ENCODE assay signal across 8 cellular contexts in genomic region chr15:63156708-63157065, GRCh38. TPM values are rescaled to one million over a fixed set of nuclear protein-coding genes. Genes with fewer than 3 reads are reported as not detected.
DNase-seq lines count a peak whose midpoint lies in the region; ATAC-seq and TF ChIP-seq lines count a peak whose summit lies in the region.

No MANE protein-coding gene starts in this region.

- peaks cover 24% of the 10 kb centered on the region for H3K4me1 Mint-ChIP-seq in activated T-cell treated with anti-CD3 and anti-CD28 coated beads, Interleukin-2, amount 50 U/mL, for 24 hours (ENCODE audit: low read depth)
- peaks cover 21% of the 10 kb centered on the region for H3K4me1 Mint-ChIP-seq in activated naive CD8-positive, alpha-beta T cell treated with anti-CD3 and anti-CD28 coated beads for 36 hours

- TF ChIP-seq CTCF in NB4 (IDR thresholded peaks at IDR 0.05; ENCODE audit: low read depth, low read length) (no peak), neutrophil (IDR thresholded peaks at IDR 0.05) (no peak)

- peak; percentile 35 for DNase-seq in activated T-cell treated with anti-CD3 and anti-CD28 coated beads, Interleukin-2, amount 50 U/mL, for 24 hours
- DNase-seq in activated T-cell treated with anti-CD3 and anti-CD28 coated beads for 4 hours: no peak
- peak; percentile 58 for DNase-seq in NB4 (ENCODE audit: low read depth)
- DNase-seq in activated naive CD8-positive, alpha-beta T cell treated with anti-CD3 and anti-CD28 coated beads for 36 hours: no peak
- DNase-seq in Right ventricle myocardium inferior (ENCODE audit: missing footprints): no peak
- no peak for DNase-seq in COLO829 (ENCODE audit: low spot score)
- no peak for DNase-seq in NCI-H524 treated with DMSO at 0.1 percent for 48 hours (lab: John Stamatoyannopoulos, UW)

- peak; percentile 28 for ATAC-seq in Right ventricle myocardium inferior

- H3K4me1 ChIP-seq in neutrophil (ENCODE audit: control insufficient read depth in 1 of 2, insufficient read depth in 1 of 2, low read depth in 1 of 2, low read length in 1 of 2): peaks cover 13 to 20% of the 10 kb centered on the region in 2 experiments

- H3K9me3 Mint-ChIP-seq in activated T-cell treated with anti-CD3 and anti-CD28 coated beads, Interleukin-2, amount 50 U/mL, for 24 hours: no peaks in the 10 kb centered on the region
- H3K9me3 Mint-ChIP-seq in activated naive CD8-positive, alpha-beta T cell treated with anti-CD3 and anti-CD28 coated beads for 36 hours: no peaks in the 10 kb centered on the region

- no peak for TF ChIP-seq POLR2A in NB4 (IDR thresholded peaks at IDR 0.05; ENCODE audit: extremely low read depth, insufficient read length)

- intact Hi-C loops in Right ventricle myocardium inferior (cut with DNase I): loop anchor here (2.0 to 10.0 kb wide), 4 partner anchors 32 to 120 kb away; partner anchors contain the start of genes APH1B, LACTB and RAB8B

- H3K4me3 ChIP-seq in NB4 (ENCODE audit: low read depth, low read length) (peak overlapping the region; percentile 78), neutrophil (ENCODE audit: low read depth in 1 of 2, low read length in 1 of 2) (peak overlapping the region; percentile 97 to 98)

- H3K36me3 Mint-ChIP-seq in activated T-cell treated with anti-CD3 and anti-CD28 coated beads, Interleukin-2, amount 50 U/mL, for 24 hours (ENCODE audit: low read depth): peaks cover 45% of the 10 kb centered on the region
- peaks cover 21% of the 10 kb centered on the region for H3K36me3 Mint-ChIP-seq in activated naive CD8-positive, alpha-beta T cell treated with anti-CD3 and anti-CD28 coated beads for 36 hours

- H3K27ac ChIP-seq in neutrophil: peak overlapping the region; percentile 90

- H3K36me3 ChIP-seq in neutrophil: peaks cover 17% of the 10 kb centered on the region

- no peaks in the 10 kb centered on the region for H3K27me3 Mint-ChIP-seq in activated T-cell treated with anti-CD3 and anti-CD28 coated beads, Interleukin-2, amount 50 U/mL, for 24 hours
- H3K27me3 Mint-ChIP-seq in activated naive CD8-positive, alpha-beta T cell treated with anti-CD3 and anti-CD28 coated beads for 36 hours: no peaks in the 10 kb centered on the region

- no peaks in the 10 kb centered on the region for H3K27me3 ChIP-seq in neutrophil

- peak overlapping the region; percentile 99 for H3K4me3 Mint-ChIP-seq in activated T-cell treated with anti-CD3 and anti-CD28 coated beads, Interleukin-2, amount 50 U/mL, for 24 hours
- peak overlapping the region; percentile 100 for H3K4me3 Mint-ChIP-seq in activated naive CD8-positive, alpha-beta T cell treated with anti-CD3 and anti-CD28 coated beads for 36 hours

- no peaks in the 10 kb centered on the region for H3K9me3 ChIP-seq in neutrophil

- peak overlapping the region; percentile 97 for H3K27ac Mint-ChIP-seq in activated T-cell treated with anti-CD3 and anti-CD28 coated beads, Interleukin-2, amount 50 U/mL, for 24 hours
- peak overlapping the region; percentile 97 for H3K27ac Mint-ChIP-seq in activated naive CD8-positive, alpha-beta T cell treated with anti-CD3 and anti-CD28 coated beads for 36 hours

RNA-seq across cellular contexts. Expression of gene RPS27L, which starts 0.6 kb away (rescaled TPM):
- total RNA-seq in activated naive CD8-positive, alpha-beta T cell treated with anti-CD3 and anti-CD28 coated beads for 36 hours: 100 to 1,000 TPM; 132 TPM
- 193 TPM for total RNA-seq in Right ventricle myocardium inferior

RNA-seq across cellular contexts. Expression of gene RAB8B, which starts 32.7 kb away (rescaled TPM):
- total RNA-seq in activated naive CD8-positive, alpha-beta T cell treated with anti-CD3 and anti-CD28 coated beads for 36 hours: 100 to 1,000 TPM; 231 to 239 TPM
- total RNA-seq in Right ventricle myocardium inferior: 12.3 TPM

RNA-seq across cellular contexts. Expression of gene LACTB, which starts 35.0 kb away (rescaled TPM):
- 10 to 100 TPM; 23.2 to 23.5 TPM for total RNA-seq in activated naive CD8-positive, alpha-beta T cell treated with anti-CD3 and anti-CD28 coated beads for 36 hours
- total RNA-seq in Right ventricle myocardium inferior: 29.5 TPM

Comparison
In these comparisons a context has a peak if more than half of its experiments do, and no peak if none do; other contexts are left out.
1. DNase-seq: peak in activated T-cell treated with anti-CD3 and anti-CD28 coated beads, Interleukin-2, amount 50 U/mL, for 24 hours (single experiment) and NB4 (single experiment); none in activated T-cell treated with anti-CD3 and anti-CD28 coated beads for 4 hours (single experiment), activated naive CD8-positive, alpha-beta T cell treated with anti-CD3 and anti-CD28 coated beads for 36 hours (single experiment), Right ventricle myocardium inferior (single experiment), COLO829 (single experiment) and NCI-H524 treated with DMSO at 0.1 percent for 48 hours (single experiment).
2. RNA of gene RAB8B, which starts 32.7 kb away (total RNA-seq): 231 to 239 TPM in activated naive CD8-positive, alpha-beta T cell treated with anti-CD3 and anti-CD28 coated beads for 36 hours; 12.3 TPM in Right ventricle myocardium inferior (single experiment); every median in the first group is over 10 times any median in the second.